In the genomic region with DNA sequence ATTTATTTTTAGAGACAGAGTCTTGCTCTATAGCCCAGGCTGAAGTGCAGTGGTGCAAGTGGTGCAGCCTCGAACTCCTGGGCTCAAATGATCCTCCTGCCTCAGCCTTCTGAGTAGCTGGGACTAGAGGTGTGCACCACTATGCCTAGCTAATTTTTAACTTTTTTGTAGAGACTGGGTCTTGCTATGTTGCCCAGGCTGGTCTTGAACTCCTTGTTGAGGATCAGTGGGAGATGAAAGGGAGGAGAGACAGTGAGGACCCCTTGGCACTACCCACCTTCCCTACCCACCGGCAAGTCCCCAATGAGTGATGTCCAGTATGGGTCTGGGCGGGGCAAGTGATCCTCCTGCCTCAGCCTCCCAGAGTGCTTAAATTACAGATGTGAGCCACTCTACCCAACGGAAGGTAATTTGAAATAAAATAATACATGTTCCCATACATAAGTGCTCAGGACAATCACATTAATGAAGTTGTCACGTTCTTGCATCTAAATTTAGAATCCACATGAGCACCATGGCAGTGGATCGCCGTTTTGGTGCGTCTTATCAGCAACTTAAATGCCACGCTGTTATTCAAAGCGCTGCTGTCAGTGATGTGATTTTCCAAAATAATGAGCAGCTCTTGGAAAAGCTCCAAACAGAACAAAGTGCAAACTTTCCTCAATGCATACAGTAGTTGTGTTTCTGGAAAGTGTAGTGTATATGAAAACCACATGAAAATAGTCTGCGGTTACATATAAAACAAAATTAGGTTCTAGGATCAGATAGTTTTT, we compare ENCODE assay signal across 1 cellular context.
TF ChIP-seq lines count a peak whose summit lies in the region.

No MANE protein-coding gene starts in this region.

TF ChIP-seq in K562, 482 proteins besides CTCF, POLR2A, EP300 and RAD21:
- TF ChIP-seq MEF2D (tag; conservative IDR thresholded peaks at IDR 0.05; ENCODE audit: low read depth) (peak; percentile 80), GTF2F1 (IDR thresholded peaks at IDR 0.05; ENCODE audit: low read depth, low read length) (no peak), ZZZ3 (IDR thresholded peaks at IDR 0.05) (no peak), ZFX (CRISPR knock-in tag; IDR thresholded peaks at IDR 0.05) (no peak)
